1 cellular context compared by ENCODE assay signal in genomic region chr16:74749291-74750055, GRCh38.
TF ChIP-seq lines count a peak whose summit lies in the region.

No MANE protein-coding gene starts in this region.

TF ChIP-seq in IMR-90, 13 proteins besides CTCF, POLR2A, EP300 and RAD21:
- TF ChIP-seq USF2 (IDR thresholded peaks at IDR 0.05; ENCODE audit: low read depth, low read length), result peak; percentile 17; the same call in 1 of the 2 replicates
- no peak for TF ChIP-seq RFX5 (IDR thresholded peaks at IDR 0.05; ENCODE audit: low read depth, low read length)
